Comparison of ENCODE assay signal across 16 cellular contexts in genomic region chr5:73691301-73691700, GRCh38.
"Had no signal": no experiment of that assay in that cellular context is flagged by ENCODE, and none has a peak within 500 bp of the region (broad histone marks: within the 10 kb centered on the region; RNA-seq: fewer than 3 reads in every experiment).

No MANE protein-coding gene starts in this region.

- H3K27me3 ChIP-seq: ascending aorta, right lobe of liver had no signal

- H3K4me3 ChIP-seq: ascending aorta, mucosa of descending colon, psoas muscle, right lobe of liver had no signal

- H3K4me3 Mint-ChIP-seq: activated CD4-positive, alpha-beta T cell treated with anti-CD3 and anti-CD28 coated beads, Interleukin-2, amount 10 ng/mL, durations not matched to agents 24 days and 14 days; activated naive CD8-positive, alpha-beta T cell treated with anti-CD3 and anti-CD28 coated beads, Interleukin-2, amount 50 U/mL, for 24 hours; dendritic cell treated with granulocyte-macrophage colony-stimulating factor and Interleukin-4, amounts not matched to agents 40 ng/mL and 50 ng/mL, for 4 days; natural killer cell; stimulated activated naive B cell treated with anti-CD40 and anti-IgM and Interleukin-4, amounts not matched to agents 10 μg/mL and 1 μg/mL and 100 μg/mL, for 72 hours; type B pancreatic cell; WTC11 had no signal

- DNase-seq: activated CD4-positive, alpha-beta T cell treated with anti-CD3 and anti-CD28 coated beads, Interleukin-2, amount 10 ng/mL, durations not matched to agents 24 days and 14 days; activated CD8-positive, alpha-beta memory T cell treated with anti-CD3 and anti-CD28 coated beads for 24 hours; activated naive CD4-positive, alpha-beta T cell treated with Interleukin-2 at 50 U/mL for 16 hours; activated naive CD8-positive, alpha-beta T cell treated with anti-CD3 and anti-CD28 coated beads, Interleukin-2, amount 50 U/mL, for 24 hours; central memory CD4-positive, alpha-beta T cell; left colon; mucosa of descending colon; natural killer cell; psoas muscle; right lobe of liver; stimulated activated CD4-positive, alpha-beta T cell treated with anti-CD3 and anti-CD28 coated beads, Interleukin-2, amount 100 ng/mL, for 24 hours; stimulated activated naive B cell treated with anti-CD40 and anti-IgM and Interleukin-4, amounts not matched to agents 10 μg/mL and 1 μg/mL and 100 μg/mL, for 72 hours had no signal

- H3K27me3 Mint-ChIP-seq: dendritic cell treated with granulocyte-macrophage colony-stimulating factor and Interleukin-4, amounts not matched to agents 40 ng/mL and 50 ng/mL, for 4 days; type B pancreatic cell had no signal

- H3K36me3 Mint-ChIP-seq: natural killer cell; stimulated activated naive B cell treated with anti-CD40 and anti-IgM and Interleukin-4, amounts not matched to agents 10 μg/mL and 1 μg/mL and 100 μg/mL, for 72 hours; WTC11 had no signal

- H3K36me3 ChIP-seq: ascending aorta, right lobe of liver had no signal

- H3K27ac ChIP-seq: ascending aorta, psoas muscle, right lobe of liver had no signal

- H3K9me3 Mint-ChIP-seq: activated CD4-positive, alpha-beta T cell treated with anti-CD3 and anti-CD28 coated beads, Interleukin-2, amount 10 ng/mL, durations not matched to agents 24 days and 14 days; activated naive CD8-positive, alpha-beta T cell treated with anti-CD3 and anti-CD28 coated beads, Interleukin-2, amount 50 U/mL, for 24 hours; dendritic cell treated with granulocyte-macrophage colony-stimulating factor and Interleukin-4, amounts not matched to agents 40 ng/mL and 50 ng/mL, for 4 days; natural killer cell; stimulated activated naive B cell treated with anti-CD40 and anti-IgM and Interleukin-4, amounts not matched to agents 10 μg/mL and 1 μg/mL and 100 μg/mL, for 72 hours; type B pancreatic cell; WTC11 had no signal

- H3K4me1 ChIP-seq: psoas muscle had no signal

- H3K9me3 ChIP-seq: ascending aorta, mucosa of descending colon, psoas muscle, right lobe of liver had no signal

- H3K27ac Mint-ChIP-seq: activated CD4-positive, alpha-beta T cell treated with anti-CD3 and anti-CD28 coated beads, Interleukin-2, amount 10 ng/mL, durations not matched to agents 24 days and 14 days; activated naive CD8-positive, alpha-beta T cell treated with anti-CD3 and anti-CD28 coated beads, Interleukin-2, amount 50 U/mL, for 24 hours; dendritic cell treated with granulocyte-macrophage colony-stimulating factor and Interleukin-4, amounts not matched to agents 40 ng/mL and 50 ng/mL, for 4 days; stimulated activated naive B cell treated with anti-CD40 and anti-IgM and Interleukin-4, amounts not matched to agents 10 μg/mL and 1 μg/mL and 100 μg/mL, for 72 hours; type B pancreatic cell; WTC11 had no signal
